Comparison of ENCODE assay signal across 23 cellular contexts in the genomic region with DNA sequence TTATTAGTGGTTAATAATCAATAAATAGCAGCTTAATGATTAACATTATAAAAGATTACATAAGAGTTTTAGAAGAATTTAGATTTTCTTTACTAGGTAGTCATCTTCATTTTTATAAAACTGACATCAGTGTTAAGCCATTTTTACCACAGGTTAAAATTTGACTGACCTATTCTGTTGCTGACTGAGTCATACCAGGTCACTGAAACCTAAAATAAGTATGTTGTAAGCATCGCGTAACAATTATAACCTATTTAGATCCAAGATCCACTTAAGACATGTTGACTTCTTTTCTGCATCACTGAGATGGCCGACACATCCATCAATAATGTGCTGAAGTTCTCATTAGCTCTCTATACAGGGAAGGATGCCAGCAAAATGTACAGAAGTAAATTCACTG. TPM values are rescaled to one million over a fixed set of nuclear protein-coding genes. Genes with fewer than 3 reads are reported as not detected.
"Had no signal": no experiment of that assay in that cellular context is flagged by ENCODE, and none has a peak within 500 bp of the region (broad histone marks: within the 10 kb centered on the region; RNA-seq: fewer than 3 reads in every experiment).

No MANE protein-coding gene starts in this region.

- ATAC-seq: left colon, lower lobe of right lung, sciatic nerve had no signal

- DNase-seq: activated CD4-positive, CD25-positive, alpha-beta regulatory T cell treated with anti-CD3 and anti-CD28 coated beads, Interleukin-2, amount 50 U/mL, for 72 hours; activated naive CD4-positive, alpha-beta T cell; activated naive CD8-positive, alpha-beta T cell treated with anti-CD3 and anti-CD28 coated beads, Interleukin-2, amount 10 ng/mL, durations not matched to agents 7 days and 5 days; cerebellar nuclear complex; endodermal cell; erythroblast; hippocampal formation; left colon; lower lobe of right lung; spleen; stimulated activated CD4-positive, alpha-beta T cell treated with anti-CD3 and anti-CD28 coated beads, Interleukin-1b, Interleukin-23, amount 100 ng/mL, for 48 hours; stomach; T-helper 1 cell; T1000; testis; upper lobe of left lung had no signal

- H3K4me3 ChIP-seq: lower lobe of right lung, prostate gland, spleen, stomach, testis, upper lobe of left lung had no signal

RNA-seq across cellular contexts. Expression of a gene that starts 36.7 kb away (rescaled TPM):
- total RNA-seq: activated CD8-positive, alpha-beta memory T cell treated with anti-CD3 and anti-CD28 coated beads for 36 hours; activated naive CD8-positive, alpha-beta T cell treated with anti-CD3 and anti-CD28 coated beads, Interleukin-2, amount 10 ng/mL, durations not matched to agents 7 days and 5 days; activated T-helper 1 cell treated with anti-CD3 and anti-CD28 coated beads, Interleukin-12 subunit alpha, Interleukin-12 subunit beta, Interleukin-2, Interleukin-4 antibody, amounts not matched to agents 30 ng/mL and 10 ng/mL and 1 ng/mL, durations not matched to agents 14 hours and 24 hours and 36 hours; dermis microvascular lymphatic vessel endothelial cell; glomerular endothelial cell; osteoblast; sciatic nerve had no signal
